25 cellular contexts compared by ENCODE assay signal in the genomic region with DNA sequence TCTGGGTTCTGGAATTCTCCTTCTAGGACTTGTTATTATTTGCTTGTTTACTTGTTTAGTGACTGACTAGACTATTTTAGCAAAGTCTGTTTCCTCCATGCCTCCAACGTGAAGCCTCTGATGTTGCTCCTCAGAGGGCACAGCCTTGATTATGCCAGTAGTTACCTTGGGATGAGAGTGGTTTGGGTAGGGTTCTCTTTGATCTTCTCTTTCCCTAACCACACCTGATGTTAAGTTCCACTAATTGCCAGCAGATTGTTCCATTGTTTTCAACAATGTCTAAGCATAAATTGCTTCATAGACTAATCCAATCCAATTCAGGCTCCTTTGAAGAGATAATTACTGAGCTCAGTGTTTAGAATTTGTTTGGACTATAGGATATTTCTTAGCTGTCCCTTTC.
"Had no signal": no experiment of that assay in that cellular context is flagged by ENCODE, and none has a peak within 500 bp of the region (broad histone marks: within the 10 kb centered on the region; RNA-seq: fewer than 3 reads in every experiment).

No MANE protein-coding gene starts in this region.

- H3K4me2 ChIP-seq: neural progenitor cell had no signal

- H3K4me3 ChIP-seq: neural progenitor cell, ovary, psoas muscle, right lobe of liver, sigmoid colon, stomach, thoracic aorta, thyroid gland, tibial nerve, upper lobe of left lung, vagina had no signal

- H3K4me1 ChIP-seq: neural progenitor cell, parathyroid adenoma, psoas muscle, right lobe of liver, sigmoid colon, stomach, thyroid gland, tibial nerve, upper lobe of left lung, vagina had no signal

- H3K9ac ChIP-seq: neural progenitor cell, parathyroid adenoma had no signal

- H3K79me2 ChIP-seq: parathyroid adenoma had no signal

- H3K27ac ChIP-seq: neural progenitor cell, ovary, parathyroid adenoma, psoas muscle, right lobe of liver, sigmoid colon, stomach, thoracic aorta, thyroid gland, tibial nerve, upper lobe of left lung, vagina had no signal

- H3K36me3 ChIP-seq: neural progenitor cell, ovary, right lobe of liver, sigmoid colon, stomach, thoracic aorta, thyroid gland, tibial nerve, upper lobe of left lung, vagina had no signal

- H3K27me3 ChIP-seq: neural progenitor cell, ovary, sigmoid colon, stomach, thyroid gland, upper lobe of left lung, vagina had no signal

- H2AFZ ChIP-seq: neural progenitor cell, parathyroid adenoma had no signal

- DNase-seq: natural killer cell; occipital lobe; ovary; posterior cingulate gyrus; psoas muscle; right cardiac atrium; right lobe of liver; sigmoid colon; small intestine; stimulated activated CD4-positive, alpha-beta T cell treated with anti-CD3 and anti-CD28 coated beads, Interleukin-15, amount 100 ng/mL, for 24 hours; stimulated activated CD4-positive, alpha-beta T cell treated with anti-CD3 and anti-CD28 coated beads, Interleukin-2, amount 100 ng/mL, for 24 hours; stimulated activated CD4-positive, alpha-beta T cell treated with anti-CD3 and anti-CD28 coated beads, Interleukin-2, amount 100 ng/mL, for 48 hours; stimulated activated CD4-positive, alpha-beta T cell treated with anti-CD3 and anti-CD28 coated beads, Interleukin-4, amount 100 ng/mL, for 24 hours; stimulated activated naive B cell treated with anti-CD40 and anti-IgM and Interleukin-4, amounts not matched to agents 10 μg/mL and 1 μg/mL and 100 μg/mL, for 72 hours; stimulated activated naive CD4-positive, alpha-beta T cell treated with Interleukin-2 at 50 U/mL for 16 hours; stomach; thyroid gland; trophoblast cell; upper lobe of left lung had no signal

- H3K9me3 ChIP-seq: ovary, psoas muscle, right lobe of liver, sigmoid colon, stomach, thoracic aorta, thyroid gland, tibial nerve, upper lobe of left lung, vagina had no signal

- ATAC-seq: natural killer cell; psoas muscle; right cardiac atrium; right lobe of liver; stimulated activated effector memory CD8-positive, alpha-beta T cell treated with anti-CD3 and anti-CD28 coated beads, Interleukin-12 subunit alpha, Interleukin-12 subunit beta, amount 100 ng/mL, for 72 hours; stimulated activated naive B cell treated with anti-CD40 and anti-IgM and Interleukin-4, amounts not matched to agents 10 μg/mL and 1 μg/mL and 100 μg/mL, for 72 hours had no signal
